ENCODE assay signal across 1 cellular context in the genomic region with DNA sequence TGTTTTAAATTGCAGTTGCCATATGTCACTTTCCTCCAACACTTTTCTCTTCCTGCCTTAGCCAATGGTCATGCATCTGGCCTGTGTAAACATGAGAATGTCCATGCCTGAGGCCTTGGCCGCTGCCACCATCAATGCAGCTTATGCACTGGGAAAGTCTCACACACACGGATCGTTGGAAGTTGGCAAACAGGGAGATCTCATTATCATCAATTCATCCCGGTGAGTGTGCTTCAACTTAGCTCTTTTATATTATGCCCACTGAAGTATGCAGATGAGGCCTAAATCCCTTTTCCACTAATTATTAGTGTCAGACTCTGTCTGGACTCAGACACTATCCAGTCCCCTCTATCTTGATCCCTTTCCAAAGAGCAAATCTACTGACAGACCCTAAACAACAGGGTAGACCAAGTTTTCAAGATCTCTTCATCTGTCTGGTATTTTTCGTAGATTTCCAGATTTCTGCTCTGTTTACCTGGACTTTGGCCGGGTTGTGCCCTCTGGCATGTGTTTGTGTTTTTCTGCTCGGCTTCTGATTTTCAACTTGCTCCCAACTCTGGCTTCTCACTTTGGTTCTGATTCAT.
TF ChIP-seq lines count a peak whose summit lies in the region.

No MANE protein-coding gene starts in this region.

TF ChIP-seq in HepG2, 621 proteins besides CTCF, POLR2A, EP300 and RAD21 (continued from another document):
- TF ChIP-seq, protein P1, sequence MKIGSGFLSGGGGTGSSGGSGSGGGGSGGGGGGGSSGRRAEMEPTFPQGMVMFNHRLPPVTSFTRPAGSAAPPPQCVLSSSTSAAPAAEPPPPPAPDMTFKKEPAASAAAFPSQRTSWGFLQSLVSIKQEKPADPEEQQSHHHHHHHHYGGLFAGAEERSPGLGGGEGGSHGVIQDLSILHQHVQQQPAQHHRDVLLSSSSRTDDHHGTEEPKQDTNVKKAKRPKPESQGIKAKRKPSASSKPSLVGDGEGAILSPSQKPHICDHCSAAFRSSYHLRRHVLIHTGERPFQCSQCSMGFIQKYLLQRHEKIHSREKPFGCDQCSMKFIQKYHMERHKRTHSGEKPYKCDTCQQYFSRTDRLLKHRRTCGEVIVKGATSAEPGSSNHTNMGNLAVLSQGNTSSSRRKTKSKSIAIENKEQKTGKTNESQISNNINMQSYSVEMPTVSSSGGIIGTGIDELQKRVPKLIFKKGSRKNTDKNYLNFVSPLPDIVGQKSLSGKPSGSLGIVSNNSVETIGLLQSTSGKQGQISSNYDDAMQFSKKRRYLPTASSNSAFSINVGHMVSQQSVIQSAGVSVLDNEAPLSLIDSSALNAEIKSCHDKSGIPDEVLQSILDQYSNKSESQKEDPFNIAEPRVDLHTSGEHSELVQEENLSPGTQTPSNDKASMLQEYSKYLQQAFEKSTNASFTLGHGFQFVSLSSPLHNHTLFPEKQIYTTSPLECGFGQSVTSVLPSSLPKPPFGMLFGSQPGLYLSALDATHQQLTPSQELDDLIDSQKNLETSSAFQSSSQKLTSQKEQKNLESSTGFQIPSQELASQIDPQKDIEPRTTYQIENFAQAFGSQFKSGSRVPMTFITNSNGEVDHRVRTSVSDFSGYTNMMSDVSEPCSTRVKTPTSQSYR (CRISPR knock-in tag; IDR thresholded peaks at IDR 0.05; ENCODE audit: borderline replicate concordance): peak; percentile 12; the same call in 1 of the 2 replicates
- TF ChIP-seq ZBTB21 (CRISPR knock-in tag; IDR thresholded peaks at IDR 0.05) (no peak), TOPORS (CRISPR knock-in tag; IDR thresholded peaks at IDR 0.05) (no peak), YY1 (IDR thresholded peaks at IDR 0.05; ENCODE audit: insufficient read depth, insufficient replicate concordance, low read depth, low read length) (no peak), PCBP2 (optimal IDR thresholded peaks at IDR 0.05; ENCODE audit: low read depth, low read length, poor library complexity, severe bottlenecking) (no peak), ZSCAN21 (CRISPR knock-in tag; IDR thresholded peaks at IDR 0.05; ENCODE audit: borderline replicate concordance) (no peak)
- TF ChIP-seq, protein P2, sequence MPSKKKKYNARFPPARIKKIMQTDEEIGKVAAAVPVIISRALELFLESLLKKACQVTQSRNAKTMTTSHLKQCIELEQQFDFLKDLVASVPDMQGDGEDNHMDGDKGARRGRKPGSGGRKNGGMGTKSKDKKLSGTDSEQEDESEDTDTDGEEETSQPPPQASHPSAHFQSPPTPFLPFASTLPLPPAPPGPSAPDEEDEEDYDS (CRISPR knock-in tag; IDR thresholded peaks at IDR 0.05): peak; percentile 67
- TF ChIP-seq, protein P3, sequence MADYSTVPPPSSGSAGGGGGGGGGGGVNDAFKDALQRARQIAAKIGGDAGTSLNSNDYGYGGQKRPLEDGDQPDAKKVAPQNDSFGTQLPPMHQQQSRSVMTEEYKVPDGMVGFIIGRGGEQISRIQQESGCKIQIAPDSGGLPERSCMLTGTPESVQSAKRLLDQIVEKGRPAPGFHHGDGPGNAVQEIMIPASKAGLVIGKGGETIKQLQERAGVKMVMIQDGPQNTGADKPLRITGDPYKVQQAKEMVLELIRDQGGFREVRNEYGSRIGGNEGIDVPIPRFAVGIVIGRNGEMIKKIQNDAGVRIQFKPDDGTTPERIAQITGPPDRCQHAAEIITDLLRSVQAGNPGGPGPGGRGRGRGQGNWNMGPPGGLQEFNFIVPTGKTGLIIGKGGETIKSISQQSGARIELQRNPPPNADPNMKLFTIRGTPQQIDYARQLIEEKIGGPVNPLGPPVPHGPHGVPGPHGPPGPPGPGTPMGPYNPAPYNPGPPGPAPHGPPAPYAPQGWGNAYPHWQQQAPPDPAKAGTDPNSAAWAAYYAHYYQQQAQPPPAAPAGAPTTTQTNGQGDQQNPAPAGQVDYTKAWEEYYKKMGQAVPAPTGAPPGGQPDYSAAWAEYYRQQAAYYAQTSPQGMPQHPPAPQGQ (CRISPR knock-in tag; IDR thresholded peaks at IDR 0.05; ENCODE audit: borderline replicate concordance): no peak
